In genomic region chrX:123732679-123733363, GRCh38 we compare ENCODE assay signal across 8 cellular contexts.
A peak's percentile ranks its signal among the peaks of the same experiment; 100 is the strongest.
DNase-seq lines count a peak whose midpoint lies in the region; ATAC-seq and TF ChIP-seq lines count a peak whose summit lies in the region.

Gene THOC2 (minus strand): TSS chrX:123733052. CDS start chrX:123733022, 30 bp downstream.

- TF ChIP-seq CTCF in AG10803 (conservative IDR thresholded peaks at IDR 0.05; ENCODE audit: low read length) = peak; percentile 46

- in situ Hi-C loops in GM18951 (cut with MboI; ENCODE audit: low sequenced_read_pairs, unreplicated experiment) = no loop called here

- peak; percentile 58 for TF ChIP-seq POLR2A in GM18951 (IDR thresholded peaks at IDR 0.05; ENCODE audit: extremely low read depth, insufficient read depth, insufficient read length)

- ATAC-seq in HG03280 (IDR thresholded peaks at IDR 0.05; ENCODE audit: unreplicated experiment) = peak; percentile 76
- peak; percentile 85 to 90 for ATAC-seq in activated CD4-positive, CD25-positive, alpha-beta regulatory T cell treated with anti-CD3 and anti-CD28 coated beads, Interleukin-2, amount 50 U/mL, for 24 hours

- H3K4me3 ChIP-seq in AG10803 (ENCODE audit: low read length) = peak within 1 kb of the TSS; percentile 80

- DNase-seq in AG10803 (ENCODE audit: low read depth) (peak; percentile 78), NCI-H345 (lab: John Stamatoyannopoulos, UW) (peak; percentile 87), cerebellar cortex (ENCODE audit: low spot score) (peak; percentile 83), islet precursor cell (peak; percentile 87)
- DNase-seq in stimulated activated CD4-positive, alpha-beta T cell treated with anti-CD3 and anti-CD28 coated beads, Interleukin-12 subunit alpha, Interleukin-12 subunit beta, amount 100 ng/mL, for 48 hours (ENCODE audit: low read depth in 2 of 3, low spot score in 1 of 3) = peak; percentile 63 to 71 (median 67)

Comparison
In these comparisons a context has a peak if more than half of its experiments do, and no peak if none do; other contexts are left out.
1. Peak in every context shown above with its lines: DNase-seq, ATAC-seq and H3K4me3 ChIP-seq.